ENCODE assay signal across 9 cellular contexts in genomic region chr4:2598661-2599654, GRCh38.
DNase-seq lines count a peak whose midpoint lies in the region; ATAC-seq and TF ChIP-seq lines count a peak whose summit lies in the region.
"Had no signal": no experiment of that assay in that cellular context is flagged by ENCODE, and none has a peak within 500 bp of the region (broad histone marks: within the 10 kb centered on the region; RNA-seq: fewer than 3 reads in every experiment).

No MANE protein-coding gene starts in this region.

- in situ Hi-C loops in HAP-1 (cut with MboI; ENCODE audit: low sequenced_read_pairs): no loop called here

- no peaks in the 10 kb centered on the region for H3K27me3 ChIP-seq in HUES6 (ENCODE audit: control insufficient read depth, insufficient read depth, low read length)
- no peaks in the 10 kb centered on the region for H3K27me3 ChIP-seq in HAP-1 (ENCODE audit: low read depth)

- peaks cover 60% of the 10 kb centered on the region for H3K4me1 Mint-ChIP-seq in brain
- H3K4me1 Mint-ChIP-seq in naive thymus-derived CD8-positive, alpha-beta T cell: peaks cover 42 to 68% (median 57%) of the 10 kb centered on the region in 4 donors

- peak overlapping the region; percentile 11 to 88 (median 52) for H3K27ac Mint-ChIP-seq in brain
- peak overlapping the region; percentile 54 to 97 (median 92) for H3K27ac Mint-ChIP-seq in naive thymus-derived CD8-positive, alpha-beta T cell

- 0 out of 2 replicates have a peak, but pooled peaks cover 7% of the 10 kb centered on the region for H3K36me3 ChIP-seq in HUES6 (ENCODE audit: control insufficient read depth, insufficient read depth, low read length)
- peaks cover 20% of the 10 kb centered on the region for H3K36me3 ChIP-seq in HAP-1 (replicated peaks)

- H3K4me3 ChIP-seq in HUES6 (ENCODE audit: low read depth, low read length): no peak overlapping the region
- no peak overlapping the region for H3K4me3 ChIP-seq in HAP-1
- H3K4me3 ChIP-seq: thoracic aorta had no signal

- peak; percentile 75 for ATAC-seq in GM21515 (IDR thresholded peaks at IDR 0.05; ENCODE audit: unreplicated experiment)
- ATAC-seq in naive thymus-derived CD8-positive, alpha-beta T cell: peak; percentile 95 to 97

- TF ChIP-seq CTCF in GM12873 (IDR thresholded peaks at IDR 0.05; ENCODE audit: insufficient read depth, low read depth, low read length, missing control alignments) (peak; percentile 64), brain (conservative IDR thresholded peaks at IDR 0.05) (no peak)

- H3K9ac ChIP-seq in HUES6 (ENCODE audit: low read length): no peak overlapping the region

- H3K9me3 ChIP-seq in HUES6 (ENCODE audit: control insufficient read depth, insufficient read depth, low read depth, low read length) (no peaks in the 10 kb centered on the region), HAP-1 (no peaks in the 10 kb centered on the region)
- H3K9me3 ChIP-seq: thoracic aorta had no signal

- POLR2A ChIA-PET in naive thymus-derived CD8-positive, alpha-beta T cell (lab: Charles Lee): no interaction called here

- H3K4me3 Mint-ChIP-seq in brain: peak overlapping the region in 1 of 5 experiments; percentile 2
- H3K4me3 Mint-ChIP-seq in naive thymus-derived CD8-positive, alpha-beta T cell: peak overlapping the region in 9 of 10 donors; percentile 30 to 91 (median 73)

- no peaks in the 10 kb centered on the region for H3K9me3 Mint-ChIP-seq in brain
- no peaks in the 10 kb centered on the region for H3K9me3 Mint-ChIP-seq in naive thymus-derived CD8-positive, alpha-beta T cell

- peak overlapping the region; percentile 69; the same call in 1 of the 2 replicates for H3K27ac ChIP-seq in HUES6 (ENCODE audit: low read depth, low read length)
- H3K27ac ChIP-seq: thoracic aorta had no signal

- H3K27me3 Mint-ChIP-seq in brain: no peaks in the 10 kb centered on the region
- no peaks in the 10 kb centered on the region for H3K27me3 Mint-ChIP-seq in naive thymus-derived CD8-positive, alpha-beta T cell

- H3K36me3 Mint-ChIP-seq in brain: peaks cover 68% of the 10 kb centered on the region
- peaks cover 0 to 60% (median 2%) of the 10 kb centered on the region in 3 donors for H3K36me3 Mint-ChIP-seq in naive thymus-derived CD8-positive, alpha-beta T cell

- H3K4me1 ChIP-seq in HUES6 (ENCODE audit: control insufficient read depth, insufficient read depth, low read length) (peaks cover 48% of the 10 kb centered on the region), HAP-1 (peaks cover 16% of the 10 kb centered on the region)

- DNase-seq in naive thymus-derived CD8-positive, alpha-beta T cell: peak in 6 of 10 donors; percentile 5 to 32 (median 12)
- DNase-seq in HAP-1 (ENCODE audit: low spot score in 2 of 2): no peak
- no peak for DNase-seq in NCI-H1694 treated with DMSO at 0.1 percent for 48 hours (lab: John Stamatoyannopoulos, UW)
- DNase-seq in NCI-H748 treated with DMSO at 0.1 percent for 48 hours (lab: John Stamatoyannopoulos, UW): no peak

Comparison
In these comparisons a context has a peak if more than half of its experiments do, and no peak if none do; other contexts are left out.
1. DNase-seq: peak in naive thymus-derived CD8-positive, alpha-beta T cell (6 of 10); none in HAP-1 (0 of 2), NCI-H1694 treated with DMSO at 0.1 percent for 48 hours (single experiment) and NCI-H748 treated with DMSO at 0.1 percent for 48 hours (single experiment).